ENCODE assay signal across 8 cellular contexts in the genomic region with DNA sequence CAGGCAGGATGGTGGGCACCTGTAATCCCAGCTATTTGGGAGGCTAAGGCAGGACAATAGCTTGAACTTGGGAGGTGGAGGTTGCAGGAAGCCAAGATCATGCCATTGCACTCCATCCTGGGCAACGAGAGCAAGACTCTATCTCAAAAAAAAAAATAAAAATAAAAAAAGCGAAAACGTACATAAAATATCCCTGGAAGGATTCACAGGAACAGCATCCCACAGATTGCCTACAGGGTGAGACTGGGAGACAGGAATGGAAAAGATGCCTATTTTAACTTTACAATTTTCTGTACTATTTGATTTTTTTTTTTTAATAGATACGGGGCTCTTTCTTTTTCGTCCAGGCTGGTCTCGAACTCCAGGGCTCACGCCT. TPM values are rescaled to one million over a fixed set of nuclear protein-coding genes. Genes with fewer than 3 reads are reported as not detected.
DNase-seq lines count a peak whose midpoint lies in the region; ATAC-seq and TF ChIP-seq lines count a peak whose summit lies in the region.

No MANE protein-coding gene starts in this region.

- ATAC-seq in heart right ventricle (no peak), left ventricle myocardium superior (no peak)

- H3K27me3 ChIP-seq in heart right ventricle: peaks cover 0 to 43% (median 7%) of the 10 kb centered on the region in 7 donors
- no peaks in the 10 kb centered on the region for H3K27me3 ChIP-seq in brain microvascular endothelial cell (replicated peaks)
- peaks cover 2% of the 10 kb centered on the region for H3K27me3 ChIP-seq in mononuclear cell (ENCODE audit: insufficient read depth, low read length)

- DNase-seq in heart right ventricle (no peak), left ventricle myocardium superior (no peak), brain microvascular endothelial cell (no peak), NCI-H446 treated with DMSO at 0.1 percent for 48 hours (lab: John Stamatoyannopoulos, UW) (no peak), NCI-H1092 (lab: John Stamatoyannopoulos, UW) (no peak)
- DNase-seq in effector CD8-positive, alpha-beta T cell (lab: John Stamatoyannopoulos, UW): no peak

- in situ Hi-C loops in brain microvascular endothelial cell (cut with HindIII; ENCODE audit: low pct_ligation_motif_present, low sequenced_read_pairs): no loop called here

- H3K4me1 ChIP-seq in heart right ventricle (peaks cover 5 to 28% (median 20%) of the 10 kb centered on the region in 9 donors), mononuclear cell (ENCODE audit: insufficient read depth, low read length) (peaks cover 17% of the 10 kb centered on the region), urinary bladder (ENCODE audit: insufficient read depth) (no peaks in the 10 kb centered on the region)

- H3K4me3 ChIP-seq in heart right ventricle (peak overlapping the region; percentile 43 to 97 (median 75)), brain microvascular endothelial cell (ENCODE audit: low read depth, low read length) (peak overlapping the region; percentile 68), mononuclear cell (ENCODE audit: low read length) (peak overlapping the region; percentile 63), urinary bladder (ENCODE audit: low read depth, low read length) (peak overlapping the region; percentile 86)

- H3K9me3 ChIP-seq in heart right ventricle (no peaks in the 10 kb centered on the region), mononuclear cell (ENCODE audit: low read depth, low read length) (no peaks in the 10 kb centered on the region)

- intact Hi-C loops in heart right ventricle (cut with DNase I) (no loop called here), left ventricle myocardium superior (cut with micrococcal nuclease) (no loop called here)

- H3K27ac ChIP-seq in heart right ventricle (peak overlapping the region in 5 of 10 donors; percentile 32 to 79 (median 62)), brain microvascular endothelial cell (no peak overlapping the region), urinary bladder (ENCODE audit: low read depth) (peak overlapping the region; percentile 44)

- 33 to 48% methylated on average over 7 of the region's 7 CpGs for WGBS in heart right ventricle, 2 donors
- 39% methylated on average over 7 of the region's 7 CpGs for WGBS in urinary bladder

- TF ChIP-seq CTCF in heart right ventricle (IDR thresholded peaks at IDR 0.05): no peak
- TF ChIP-seq CTCF in brain microvascular endothelial cell (IDR thresholded peaks at IDR 0.05; ENCODE audit: low read depth, low read length, missing control alignments): no peak

- no peaks in the 10 kb centered on the region for H3K36me3 ChIP-seq in heart right ventricle
- no peaks in the 10 kb centered on the region for H3K36me3 ChIP-seq in brain microvascular endothelial cell (replicated peaks)
- no peaks in the 10 kb centered on the region for H3K36me3 ChIP-seq in urinary bladder (ENCODE audit: insufficient read depth)

RNA-seq across cellular contexts. Expression of a gene that starts 0.6 kb away (rescaled TPM):
- total RNA-seq in heart right ventricle: 1 to 10 TPM; 1.9 to 4.6 (median 3.3) TPM
- 1 to 10 TPM in 1 of 2 donors, under 1 TPM in 1; 0.58 to 1.0 TPM for polyA plus RNA-seq in heart right ventricle
- total RNA-seq in left ventricle myocardium superior: 4.2 TPM
- total RNA-seq in mononuclear cell: 6.6 TPM
- 25.2 TPM for total RNA-seq in urinary bladder
- 4.4 TPM for polyA plus RNA-seq in urinary bladder
